1 cellular context compared by ENCODE assay signal in genomic region chr4:56467284-56468096, GRCh38.
A peak's percentile ranks its signal among the peaks of the same experiment; 100 is the strongest.
TF ChIP-seq lines count a peak whose summit lies in the region.

A gene with protein sequence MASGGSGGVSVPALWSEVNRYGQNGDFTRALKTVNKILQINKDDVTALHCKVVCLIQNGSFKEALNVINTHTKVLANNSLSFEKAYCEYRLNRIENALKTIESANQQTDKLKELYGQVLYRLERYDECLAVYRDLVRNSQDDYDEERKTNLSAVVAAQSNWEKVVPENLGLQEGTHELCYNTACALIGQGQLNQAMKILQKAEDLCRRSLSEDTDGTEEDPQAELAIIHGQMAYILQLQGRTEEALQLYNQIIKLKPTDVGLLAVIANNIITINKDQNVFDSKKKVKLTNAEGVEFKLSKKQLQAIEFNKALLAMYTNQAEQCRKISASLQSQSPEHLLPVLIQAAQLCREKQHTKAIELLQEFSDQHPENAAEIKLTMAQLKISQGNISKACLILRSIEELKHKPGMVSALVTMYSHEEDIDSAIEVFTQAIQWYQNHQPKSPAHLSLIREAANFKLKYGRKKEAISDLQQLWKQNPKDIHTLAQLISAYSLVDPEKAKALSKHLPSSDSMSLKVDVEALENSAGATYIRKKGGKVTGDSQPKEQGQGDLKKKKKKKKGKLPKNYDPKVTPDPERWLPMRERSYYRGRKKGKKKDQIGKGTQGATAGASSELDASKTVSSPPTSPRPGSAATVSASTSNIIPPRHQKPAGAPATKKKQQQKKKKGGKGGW (plus strand): TSS chr4:56467617. CDS start chr4:56467636, 19 bp downstream.

TF ChIP-seq in K562, 482 proteins besides CTCF, POLR2A, EP300 and RAD21 (continued from another document):
- no peak for TF ChIP-seq ZFP36 (IDR thresholded peaks at IDR 0.05; ENCODE audit: low read depth, low read length, partially characterized antibody)
- no peak for TF ChIP-seq THRA (IDR thresholded peaks at IDR 0.05)
- TF ChIP-seq CTCFL (IDR thresholded peaks at IDR 0.05; ENCODE audit: borderline replicate concordance, insufficient read depth, low read depth, low read length, poor library complexity, severe bottlenecking), result no peak
- TF ChIP-seq ZNF408 (CRISPR knock-in tag; IDR thresholded peaks at IDR 0.05; ENCODE audit: low read depth), result no peak
- TF ChIP-seq, protein P1, sequence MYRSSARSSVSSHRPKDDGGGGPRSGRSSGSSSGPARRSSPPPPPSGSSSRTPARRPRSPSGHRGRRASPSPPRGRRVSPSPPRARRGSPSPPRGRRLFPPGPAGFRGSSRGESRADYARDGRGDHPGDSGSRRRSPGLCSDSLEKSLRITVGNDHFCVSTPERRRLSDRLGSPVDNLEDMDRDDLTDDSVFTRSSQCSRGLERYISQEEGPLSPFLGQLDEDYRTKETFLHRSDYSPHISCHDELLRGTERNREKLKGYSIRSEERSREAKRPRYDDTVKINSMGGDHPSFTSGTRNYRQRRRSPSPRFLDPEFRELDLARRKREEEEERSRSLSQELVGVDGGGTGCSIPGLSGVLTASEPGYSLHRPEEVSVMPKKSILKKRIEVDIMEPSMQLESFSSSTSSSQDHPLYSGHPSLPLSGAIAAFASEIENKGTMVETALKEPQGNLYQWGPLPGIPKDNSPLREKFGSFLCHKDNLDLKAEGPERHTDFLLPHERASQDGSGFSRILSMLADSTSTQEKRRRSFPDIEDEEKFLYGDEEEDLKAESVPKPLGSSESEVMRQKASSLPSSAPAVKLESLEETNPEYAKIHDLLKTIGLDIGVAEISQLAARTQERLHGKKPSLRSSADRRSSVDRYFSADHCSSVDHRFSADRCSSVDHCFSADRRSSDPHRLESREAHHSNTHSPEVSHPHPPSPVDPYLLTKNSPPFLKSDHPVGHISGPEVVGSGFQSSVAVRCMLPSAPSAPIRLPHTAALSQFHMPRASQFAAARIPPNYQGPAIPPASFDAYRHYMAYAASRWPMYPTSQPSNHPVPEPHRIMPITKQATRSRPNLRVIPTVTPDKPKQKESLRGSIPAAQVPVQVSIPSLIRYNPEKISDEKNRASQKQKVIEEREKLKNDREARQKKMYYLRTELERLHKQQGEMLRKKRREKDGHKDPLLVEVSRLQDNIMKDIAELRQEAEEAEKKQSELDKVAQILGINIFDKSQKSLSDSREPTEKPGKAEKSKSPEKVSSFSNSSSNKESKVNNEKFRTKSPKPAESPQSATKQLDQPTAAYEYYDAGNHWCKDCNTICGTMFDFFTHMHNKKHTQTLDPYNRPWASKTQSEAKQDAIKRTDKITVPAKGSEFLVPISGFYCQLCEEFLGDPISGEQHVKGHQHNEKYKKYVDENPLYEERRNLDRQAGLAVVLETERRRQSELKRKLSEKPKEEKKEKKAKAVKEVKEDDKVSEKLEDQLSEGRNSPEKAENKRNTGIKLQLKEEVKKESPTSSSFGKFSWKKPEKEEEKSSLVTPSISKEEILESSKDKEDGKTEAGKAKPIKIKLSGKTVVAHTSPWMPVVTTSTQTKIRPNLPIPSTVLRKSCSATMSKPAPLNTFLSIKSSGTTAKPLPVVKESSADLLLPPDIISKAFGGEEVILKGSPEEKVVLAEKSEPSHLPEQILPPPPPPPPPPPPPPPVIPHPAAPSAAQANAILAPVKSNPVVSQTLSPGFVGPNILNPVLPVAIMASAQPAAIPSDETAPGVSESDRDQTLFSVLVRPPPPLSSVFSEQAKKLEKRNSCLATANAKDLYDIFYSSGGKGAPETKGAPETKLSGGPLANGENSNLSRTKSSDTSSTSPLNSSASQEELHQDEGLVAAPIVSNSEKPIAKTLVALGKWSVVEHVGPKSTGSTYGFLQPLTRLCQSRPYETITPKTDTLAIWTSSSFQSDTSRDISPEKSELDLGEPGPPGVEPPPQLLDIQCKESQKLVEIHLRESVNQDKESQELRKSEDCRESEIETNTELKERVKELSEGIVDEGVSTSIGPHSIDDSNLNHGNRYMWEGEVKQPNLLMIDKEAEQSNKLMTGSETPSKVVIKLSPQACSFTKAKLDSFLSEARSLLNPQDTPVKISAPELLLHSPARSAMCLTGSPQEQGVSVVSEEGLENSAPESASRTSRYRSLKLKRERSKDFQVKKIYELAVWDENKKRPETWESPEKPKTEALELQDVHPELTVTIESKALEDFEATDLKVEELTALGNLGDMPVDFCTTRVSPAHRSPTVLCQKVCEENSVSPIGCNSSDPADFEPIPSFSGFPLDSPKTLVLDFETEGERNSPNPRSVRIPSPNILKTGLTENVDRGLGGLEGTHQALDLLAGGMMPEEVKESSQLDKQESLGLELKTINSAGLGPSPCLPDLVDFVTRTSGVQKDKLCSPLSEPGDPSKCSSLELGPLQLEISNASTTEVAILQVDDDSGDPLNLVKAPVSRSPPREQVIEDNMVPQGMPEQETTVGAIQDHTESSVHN (IDR thresholded peaks at IDR 0.05; ENCODE audit: borderline replicate concordance in 1 of 2, low read depth in 1 of 2), result peak in 1 of 2 experiments; percentile 68; a peak in 1 of 4 replicates
- TF ChIP-seq KDM5B (IDR thresholded peaks at IDR 0.05; ENCODE audit: insufficient replicate concordance, low read depth, low read length), result peak; percentile 89
- TF ChIP-seq SRSF3 (IDR thresholded peaks at IDR 0.05; ENCODE audit: insufficient read depth, low read length), result no peak
- TF ChIP-seq ZFX (CRISPR knock-in tag; IDR thresholded peaks at IDR 0.05), result peak; percentile 77
- TF ChIP-seq FOS (IDR thresholded peaks at IDR 0.05; ENCODE audit: extremely low read depth, insufficient read length), result no peak
- TF ChIP-seq, protein P2, sequence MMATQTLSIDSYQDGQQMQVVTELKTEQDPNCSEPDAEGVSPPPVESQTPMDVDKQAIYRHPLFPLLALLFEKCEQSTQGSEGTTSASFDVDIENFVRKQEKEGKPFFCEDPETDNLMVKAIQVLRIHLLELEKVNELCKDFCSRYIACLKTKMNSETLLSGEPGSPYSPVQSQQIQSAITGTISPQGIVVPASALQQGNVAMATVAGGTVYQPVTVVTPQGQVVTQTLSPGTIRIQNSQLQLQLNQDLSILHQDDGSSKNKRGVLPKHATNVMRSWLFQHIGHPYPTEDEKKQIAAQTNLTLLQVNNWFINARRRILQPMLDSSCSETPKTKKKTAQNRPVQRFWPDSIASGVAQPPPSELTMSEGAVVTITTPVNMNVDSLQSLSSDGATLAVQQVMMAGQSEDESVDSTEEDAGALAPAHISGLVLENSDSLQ (IDR thresholded peaks at IDR 0.05), result peak; percentile 59
- 0 out of 2 replicates have a peak, but pooled peaks have one; percentile 12 for TF ChIP-seq ARID3A (IDR thresholded peaks at IDR 0.05; ENCODE audit: borderline replicate concordance, low read depth, low read length)
- no peak for TF ChIP-seq NUFIP1 (IDR thresholded peaks at IDR 0.05; ENCODE audit: partially characterized antibody)
- peak; percentile 77 for TF ChIP-seq SIN3B (IDR thresholded peaks at IDR 0.05; ENCODE audit: low read depth)
- TF ChIP-seq CCNT2 (IDR thresholded peaks at IDR 0.05; ENCODE audit: borderline replicate concordance, extremely low read depth, insufficient read length, low read depth, low read length), result no peak
- TF ChIP-seq MED1 (CRISPR knock-in tag; IDR thresholded peaks at IDR 0.05; ENCODE audit: borderline replicate concordance), result no peak
- TF ChIP-seq ATF2 (CRISPR knock-in tag; IDR thresholded peaks at IDR 0.05), result no peak
- no peak for TF ChIP-seq ZNF551 (CRISPR knock-in tag; IDR thresholded peaks at IDR 0.05)
- TF ChIP-seq ELF2 (CRISPR knock-in tag; IDR thresholded peaks at IDR 0.05), result no peak
- 0 out of 2 replicates have a peak, but pooled peaks have one; percentile 51 for TF ChIP-seq RBM14 (IDR thresholded peaks at IDR 0.05; ENCODE audit: borderline replicate concordance, insufficient read depth, low read depth, low read length)
- TF ChIP-seq BRD9 (IDR thresholded peaks at IDR 0.05; ENCODE audit: low read depth, partially characterized antibody), result no peak
- no peak for TF ChIP-seq ZNF347 (CRISPR knock-in tag; IDR thresholded peaks at IDR 0.05; ENCODE audit: low read depth)
- no peak for TF ChIP-seq DIDO1 (tag; IDR thresholded peaks at IDR 0.05; ENCODE audit: low read depth)
- TF ChIP-seq, protein P3, sequence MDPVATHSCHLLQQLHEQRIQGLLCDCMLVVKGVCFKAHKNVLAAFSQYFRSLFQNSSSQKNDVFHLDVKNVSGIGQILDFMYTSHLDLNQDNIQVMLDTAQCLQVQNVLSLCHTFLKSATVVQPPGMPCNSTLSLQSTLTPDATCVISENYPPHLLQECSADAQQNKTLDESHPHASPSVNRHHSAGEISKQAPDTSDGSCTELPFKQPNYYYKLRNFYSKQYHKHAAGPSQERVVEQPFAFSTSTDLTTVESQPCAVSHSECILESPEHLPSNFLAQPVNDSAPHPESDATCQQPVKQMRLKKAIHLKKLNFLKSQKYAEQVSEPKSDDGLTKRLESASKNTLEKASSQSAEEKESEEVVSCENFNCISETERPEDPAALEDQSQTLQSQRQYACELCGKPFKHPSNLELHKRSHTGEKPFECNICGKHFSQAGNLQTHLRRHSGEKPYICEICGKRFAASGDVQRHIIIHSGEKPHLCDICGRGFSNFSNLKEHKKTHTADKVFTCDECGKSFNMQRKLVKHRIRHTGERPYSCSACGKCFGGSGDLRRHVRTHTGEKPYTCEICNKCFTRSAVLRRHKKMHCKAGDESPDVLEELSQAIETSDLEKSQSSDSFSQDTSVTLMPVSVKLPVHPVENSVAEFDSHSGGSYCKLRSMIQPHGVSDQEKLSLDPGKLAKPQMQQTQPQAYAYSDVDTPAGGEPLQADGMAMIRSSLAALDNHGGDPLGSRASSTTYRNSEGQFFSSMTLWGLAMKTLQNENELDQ (CRISPR knock-in tag; IDR thresholded peaks at IDR 0.05; ENCODE audit: borderline replicate concordance), result no peak
- 0 out of 4 replicates have a peak, but pooled peaks of 1 of the 2 experiments have one; percentile 56 for TF ChIP-seq FOXA3 (CRISPR knock-in tag; conservative IDR thresholded peaks at IDR 0.05 in 1 of 2, IDR thresholded peaks at IDR 0.05 in 1 of 2)
- no peak for TF ChIP-seq FUS (optimal IDR thresholded peaks at IDR 0.05; ENCODE audit: low read depth, low read length)
- no peak for TF ChIP-seq KLF10 (CRISPR knock-in tag; IDR thresholded peaks at IDR 0.05)
